Comparison of ENCODE assay signal across 8 cellular contexts in the genomic region with DNA sequence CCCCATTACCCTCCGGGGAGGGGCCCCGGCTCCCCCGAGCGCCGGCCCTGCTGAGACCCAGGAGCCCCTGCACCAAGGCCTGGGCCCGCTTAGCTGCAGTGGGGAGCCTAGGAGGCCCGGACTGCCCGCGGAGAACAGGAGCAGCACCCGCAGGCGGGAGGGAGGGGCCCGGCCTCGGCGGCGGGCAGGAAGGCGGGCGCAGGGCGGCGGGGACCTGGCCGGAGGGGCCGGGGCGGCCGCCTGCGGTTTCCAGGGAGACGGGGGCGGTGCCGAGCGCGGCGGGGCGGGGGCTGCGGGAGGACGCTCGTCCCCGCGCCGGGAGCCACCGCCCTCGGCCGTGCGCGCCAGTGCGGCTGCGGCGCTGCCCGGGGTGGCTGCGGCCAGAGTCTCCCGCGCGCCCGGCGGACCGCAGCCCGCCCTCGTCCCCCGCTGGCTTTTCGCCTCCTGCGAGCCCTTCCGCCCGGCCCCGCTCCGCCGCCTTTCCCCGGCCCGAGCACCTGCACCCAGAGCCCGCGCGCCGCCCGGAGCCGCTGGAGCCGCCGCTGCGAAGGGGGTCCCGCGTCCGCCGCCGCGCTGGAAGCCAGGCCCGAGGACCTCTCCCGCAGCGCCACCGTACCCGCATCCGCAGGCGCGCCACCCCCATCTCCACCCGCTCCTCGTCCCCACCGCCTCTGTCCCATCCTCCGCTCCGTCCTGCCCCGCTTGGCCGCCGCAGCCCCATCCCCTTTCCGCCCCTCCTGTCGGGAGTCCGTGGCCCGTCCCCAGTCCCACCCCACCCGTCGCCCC. TPM values are rescaled to one million over a fixed set of nuclear protein-coding genes. Genes with fewer than 3 reads are reported as not detected.
DNase-seq lines count a peak whose midpoint lies in the region; ATAC-seq, FAIRE-seq and TF ChIP-seq lines count a peak whose summit lies in the region.

No MANE protein-coding gene starts in this region.

- WGBS in thymus = 2% methylated on average over 100 of the region's 102 CpGs

- H3K9me3 Mint-ChIP-seq in activated T-cell treated with anti-CD3 and anti-CD28 coated beads, Interleukin-2, amount 50 U/mL, for 72 hours = no peaks in the 10 kb centered on the region
- H3K9me3 Mint-ChIP-seq in activated T-cell treated with anti-CD3 and anti-CD28 coated beads, Interleukin-2, amount 50 U/mL, for 24 hours = no peaks in the 10 kb centered on the region
- H3K9me3 Mint-ChIP-seq in endothelial cell (ENCODE audit: unreplicated experiment) (no peaks in the 10 kb centered on the region), memory B cell (no peaks in the 10 kb centered on the region)

- no peak overlapping the region for H3K27ac Mint-ChIP-seq in activated T-cell treated with anti-CD3 and anti-CD28 coated beads, Interleukin-2, amount 50 U/mL, for 72 hours
- H3K27ac Mint-ChIP-seq in activated T-cell treated with anti-CD3 and anti-CD28 coated beads, Interleukin-2, amount 50 U/mL, for 24 hours = no peak overlapping the region
- H3K27ac Mint-ChIP-seq in endothelial cell (ENCODE audit: unreplicated experiment) (no peak overlapping the region), memory B cell (no peak overlapping the region)

- H3K4me1 Mint-ChIP-seq in activated T-cell treated with anti-CD3 and anti-CD28 coated beads, Interleukin-2, amount 50 U/mL, for 72 hours (ENCODE audit: low read depth) = peaks cover 11% of the 10 kb centered on the region
- H3K4me1 Mint-ChIP-seq in activated T-cell treated with anti-CD3 and anti-CD28 coated beads, Interleukin-2, amount 50 U/mL, for 24 hours (ENCODE audit: low read depth) = peaks cover 7% of the 10 kb centered on the region
- peaks cover 10% of the 10 kb centered on the region for H3K4me1 Mint-ChIP-seq in endothelial cell (ENCODE audit: unreplicated experiment)
- H3K4me1 Mint-ChIP-seq in memory B cell = peaks cover 25% of the 10 kb centered on the region

- FAIRE-seq in RCC 7860 (lab: Jason Lieb, UNC) = no peak

- peaks cover 38% of the 10 kb centered on the region for H3K27me3 Mint-ChIP-seq in activated T-cell treated with anti-CD3 and anti-CD28 coated beads, Interleukin-2, amount 50 U/mL, for 72 hours (ENCODE audit: low read depth)
- H3K27me3 Mint-ChIP-seq in activated T-cell treated with anti-CD3 and anti-CD28 coated beads, Interleukin-2, amount 50 U/mL, for 24 hours = peaks cover 67% of the 10 kb centered on the region
- H3K27me3 Mint-ChIP-seq in endothelial cell (ENCODE audit: unreplicated experiment) (peaks cover 22% of the 10 kb centered on the region), memory B cell (peaks cover 34% of the 10 kb centered on the region)

- peak; percentile 31 to 43 for ATAC-seq in activated T-cell treated with anti-CD3 and anti-CD28 coated beads, Interleukin-2, amount 50 U/mL, for 72 hours (replicated peaks in 1 of 2)
- peak; percentile 48 for ATAC-seq in memory B cell (ENCODE audit: low read depth)

- no peaks in the 10 kb centered on the region for H3K9me3 ChIP-seq in thymus (ENCODE audit: control insufficient read depth)

- peak overlapping the region; percentile 59 to 75 for H3K4me3 Mint-ChIP-seq in activated T-cell treated with anti-CD3 and anti-CD28 coated beads, Interleukin-2, amount 50 U/mL, for 72 hours
- H3K4me3 Mint-ChIP-seq in activated T-cell treated with anti-CD3 and anti-CD28 coated beads, Interleukin-2, amount 50 U/mL, for 24 hours = no peak overlapping the region
- H3K4me3 Mint-ChIP-seq in endothelial cell (ENCODE audit: unreplicated experiment) (no peak overlapping the region), memory B cell (peak overlapping the region; percentile 81)

- peaks cover 59% of the 10 kb centered on the region for H3K27me3 ChIP-seq in thymus (ENCODE audit: control insufficient read depth, insufficient read depth)

- H3K36me3 Mint-ChIP-seq in activated T-cell treated with anti-CD3 and anti-CD28 coated beads, Interleukin-2, amount 50 U/mL, for 72 hours (ENCODE audit: insufficient read depth in 2 of 2) = no peaks in the 10 kb centered on the region
- H3K36me3 Mint-ChIP-seq in activated T-cell treated with anti-CD3 and anti-CD28 coated beads, Interleukin-2, amount 50 U/mL, for 24 hours (ENCODE audit: low read depth) = no peaks in the 10 kb centered on the region
- peaks cover 3% of the 10 kb centered on the region for H3K36me3 Mint-ChIP-seq in endothelial cell (ENCODE audit: low read depth, unreplicated experiment)
- peaks cover 2% of the 10 kb centered on the region for H3K36me3 Mint-ChIP-seq in memory B cell

- no peak overlapping the region for H3K27ac ChIP-seq in thymus (ENCODE audit: low read depth)

- H3K4me3 ChIP-seq in thymus (ENCODE audit: low read length) = peak overlapping the region; percentile 42

- peak; percentile 21 to 25 for DNase-seq in activated T-cell treated with anti-CD3 and anti-CD28 coated beads, Interleukin-2, amount 50 U/mL, for 72 hours
- no peak for DNase-seq in activated T-cell treated with anti-CD3 and anti-CD28 coated beads, Interleukin-2, amount 50 U/mL, for 24 hours
- DNase-seq in RCC 7860 (ENCODE audit: low spot score) (peak; percentile 31), endothelial cell (ENCODE audit: low spot score) (peak; percentile 54), memory B cell (ENCODE audit: low spot score in 2 of 2) (no peak), NCI-H2171 treated with DMSO at 0.1 percent for 48 hours (lab: John Stamatoyannopoulos, UW) (no peak)
- DNase-seq in stimulated activated CD4-positive, alpha-beta T cell treated with anti-CD3 and anti-CD28 coated beads, Interleukin-1b, Interleukin-23, amount 100 ng/mL, for 48 hours = no peak

- TF ChIP-seq CTCF in endothelial cell (IDR thresholded peaks at IDR 0.05; ENCODE audit: unreplicated experiment) = no peak

- no peaks in the 10 kb centered on the region for H3K4me1 ChIP-seq in thymus (ENCODE audit: control insufficient read depth, insufficient read depth, low read length)

- H3K36me3 ChIP-seq in thymus (ENCODE audit: control insufficient read depth, insufficient read depth) = no peaks in the 10 kb centered on the region

RNA-seq across cellular contexts. Expression of gene GPC1, which starts 17.2 kb away (rescaled TPM):
- total RNA-seq in activated T-cell treated with anti-CD3 and anti-CD28 coated beads, Interleukin-2, amount 50 U/mL, for 72 hours = 1 to 10 TPM; 3.2 to 3.6 TPM
- total RNA-seq in endothelial cell (ENCODE audit: unreplicated experiment) = 4.5 TPM
- polyA plus RNA-seq in thymus = 46.6 TPM

Comparison
In these comparisons a context has a peak if more than half of its experiments do, and no peak if none do; other contexts are left out.
1. DNase-seq: peak in activated T-cell treated with anti-CD3 and anti-CD28 coated beads, Interleukin-2, amount 50 U/mL, for 72 hours (2 of 2), RCC 7860 (single experiment) and endothelial cell (single experiment); none in activated T-cell treated with anti-CD3 and anti-CD28 coated beads, Interleukin-2, amount 50 U/mL, for 24 hours (single experiment), memory B cell (0 of 2), stimulated activated CD4-positive, alpha-beta T cell treated with anti-CD3 and anti-CD28 coated beads, Interleukin-1b, Interleukin-23, amount 100 ng/mL, for 48 hours (single experiment) and NCI-H2171 treated with DMSO at 0.1 percent for 48 hours (single experiment).
2. H3K4me3 Mint-ChIP-seq: peak in activated T-cell treated with anti-CD3 and anti-CD28 coated beads, Interleukin-2, amount 50 U/mL, for 72 hours (2 of 2) and memory B cell (single experiment); none in activated T-cell treated with anti-CD3 and anti-CD28 coated beads, Interleukin-2, amount 50 U/mL, for 24 hours (single experiment) and endothelial cell (single experiment).